ENCODE assay signal across 14 cellular contexts in the genomic region with DNA sequence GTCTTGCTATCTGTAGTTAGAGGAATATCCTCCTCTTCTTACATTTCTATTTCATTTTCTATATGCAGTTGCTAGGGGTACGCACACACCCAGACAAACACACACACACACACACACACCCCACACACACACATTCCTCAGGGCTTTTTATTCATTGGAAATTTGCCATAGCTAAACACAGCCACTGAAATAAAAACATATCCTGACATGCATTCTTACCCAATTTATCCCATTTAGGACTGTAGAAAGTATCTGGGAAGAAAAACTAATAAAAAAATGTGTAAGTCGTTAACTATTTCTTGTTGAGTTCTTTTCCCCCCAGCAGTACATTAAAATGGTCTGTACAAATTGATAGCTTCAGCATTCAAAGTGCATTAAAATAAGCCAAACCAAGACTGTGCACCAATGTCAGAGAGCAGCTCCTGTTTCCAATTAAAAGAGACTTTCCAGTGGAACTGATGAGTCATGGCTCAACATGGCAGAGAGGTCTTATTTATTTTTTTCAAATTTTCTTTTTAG.
DNase-seq lines count a peak whose midpoint lies in the region; ATAC-seq and TF ChIP-seq lines count a peak whose summit lies in the region.
"Had no signal": no experiment of that assay in that cellular context is flagged by ENCODE, and none has a peak within 500 bp of the region (broad histone marks: within the 10 kb centered on the region; RNA-seq: fewer than 3 reads in every experiment).

No MANE protein-coding gene starts in this region.

- TF ChIP-seq POLR2A in prostate gland (IDR thresholded peaks at IDR 0.05): no peak

- no peaks in the 10 kb centered on the region for H3K9me2 ChIP-seq in PC-9 (ENCODE audit: insufficient read depth)

- POLR2A ChIA-PET in A673 (lab: Charles Lee; ENCODE audit: low non-redundant PET): no interaction called here
- POLR2A ChIA-PET in HEK293 (lab: Yijun Ruan, JAX): no interaction called here
- POLR2A ChIA-PET in PC-9 (lab: Charles Lee; ENCODE audit: unreplicated experiment): no interaction called here

- H3K4me2 ChIP-seq in PC-9: no peak overlapping the region

- no peak for ATAC-seq in GM19035 (IDR thresholded peaks at IDR 0.05; ENCODE audit: unreplicated experiment)
- ATAC-seq: mucosa of descending colon, PC-3 had no signal

- H3K27me3 ChIP-seq in A673 (replicated peaks; ENCODE audit: insufficient read depth, low read depth, low read length, poor library complexity) (no peaks in the 10 kb centered on the region), prostate gland (replicated peaks; ENCODE audit: insufficient read depth) (no peaks in the 10 kb centered on the region), PC-9 (ENCODE audit: insufficient read depth, low read depth) (peaks cover 3% of the 10 kb centered on the region; the same call in 1 of the 2 replicates)

- 23% methylated on average over 2 of the region's 2 CpGs for WGBS in prostate gland

- peaks cover 1% of the 10 kb centered on the region for H3K27me3 Mint-ChIP-seq in mesothelial cell of epicardium (ENCODE audit: low read depth)
- H3K27me3 Mint-ChIP-seq: activated naive CD8-positive, alpha-beta T cell treated with anti-CD3 and anti-CD28 coated beads for 36 hours had no signal

- H3K9me3 Mint-ChIP-seq in mesothelial cell of epicardium: peaks cover 5% of the 10 kb centered on the region

- H3K4me3 Mint-ChIP-seq in mesothelial cell of epicardium: no peak overlapping the region
- H3K4me3 Mint-ChIP-seq: activated naive CD8-positive, alpha-beta T cell treated with anti-CD3 and anti-CD28 coated beads for 36 hours had no signal

- DNase-seq in A673 (ENCODE audit: low spot score) (peak; percentile 66), cardiac fibroblast (ENCODE audit: low read depth in 2 of 2) (peak; percentile 45 to 71), mesothelial cell of epicardium (ENCODE audit: low spot score in 2 of 2, unreplicated experiment in 2 of 2) (no peak), prostate gland (ENCODE audit: low spot score) (no peak), SK-N-DZ (ENCODE audit: low spot score) (no peak), PC-9 (no peak)
- DNase-seq: activated naive CD8-positive, alpha-beta T cell treated with anti-CD3 and anti-CD28 coated beads for 36 hours; mucosa of descending colon; PC-3; T1000; trophoblast cell had no signal

- H3F3A ChIP-seq in PC-9 (ENCODE audit: insufficient read depth, low read depth): no peaks in the 10 kb centered on the region

- no peaks in the 10 kb centered on the region for H3K36me3 ChIP-seq in A673 (ENCODE audit: insufficient read depth, low read length, poor library complexity, severe bottlenecking)
- no peaks in the 10 kb centered on the region for H3K36me3 ChIP-seq in HEK293 (ENCODE audit: control insufficient read depth in 2 of 2, insufficient read depth in 1 of 2, low read length in 2 of 2)
- H3K36me3 ChIP-seq in prostate gland: no peaks in the 10 kb centered on the region
- H3K36me3 ChIP-seq in PC-9 (ENCODE audit: low read depth): no peaks in the 10 kb centered on the region

- H3K4me1 ChIP-seq in A673 (ENCODE audit: insufficient read depth, low read length, poor library complexity, severe bottlenecking) (peaks cover 8% of the 10 kb centered on the region), HEK293 (ENCODE audit: control insufficient read depth, insufficient read depth, low read length) (no peaks in the 10 kb centered on the region), prostate gland (replicated peaks) (no peaks in the 10 kb centered on the region), PC-9 (replicated peaks; ENCODE audit: insufficient read depth) (no peaks in the 10 kb centered on the region)

- intact Hi-C loops in A673 (cut with micrococcal nuclease; ENCODE audit: unreplicated experiment): no loop called here
- intact Hi-C loops in prostate gland (cut with DNase I): no loop called here
- intact Hi-C loops in PC-9 (cut with micrococcal nuclease; ENCODE audit: unreplicated experiment): no loop called here

- H3K4me1 Mint-ChIP-seq in mesothelial cell of epicardium: peaks cover 16% of the 10 kb centered on the region

- H4K20me1 ChIP-seq in PC-9 (ENCODE audit: insufficient read depth): no peaks in the 10 kb centered on the region

- H3K9me3 ChIP-seq in A673 (ENCODE audit: low read depth, low read length, poor library complexity, severe bottlenecking) (no peaks in the 10 kb centered on the region), HEK293 (ENCODE audit: control insufficient read depth, insufficient read depth, low read depth, low read length) (no peaks in the 10 kb centered on the region), prostate gland (no peaks in the 10 kb centered on the region), PC-9 (ENCODE audit: insufficient read depth, low read depth) (no peaks in the 10 kb centered on the region)
- H3K9me3 ChIP-seq: mucosa of descending colon had no signal

- H3K27ac Mint-ChIP-seq in mesothelial cell of epicardium: peak overlapping the region; percentile 66
- H3K27ac Mint-ChIP-seq: activated naive CD8-positive, alpha-beta T cell treated with anti-CD3 and anti-CD28 coated beads for 36 hours had no signal

- CTCF ChIA-PET in A673 (lab: Charles Lee) (no interaction called here), HEK293 (lab: Yijun Ruan, JAX) (interaction anchor here (0.6 to 1.2 kb wide), 4 partner anchors 13 to 214 kb away, joined by 3 to 5 read pairs (median 3); no protein-coding TSS in a partner anchor), PC-9 (lab: Charles Lee) (no interaction called here)

- H3K27ac ChIP-seq in A673 (ENCODE audit: low read depth, low read length, poor library complexity, severe bottlenecking): peak overlapping the region; percentile 64
- no peak overlapping the region for H3K27ac ChIP-seq in HEK293 (ENCODE audit: extremely low read depth, low read depth, low read length)
- no peak overlapping the region for H3K27ac ChIP-seq in prostate gland
- H3K27ac ChIP-seq in PC-9: no peak overlapping the region
- H3K27ac ChIP-seq: C4-2B had no signal

- TF ChIP-seq CTCF in A673 (conservative IDR thresholded peaks at IDR 0.05; ENCODE audit: low read depth, low read length) (no peak), HEK293 (tag by site-specific recombination; IDR thresholded peaks at IDR 0.05) (no peak), cardiac fibroblast (IDR thresholded peaks at IDR 0.05; ENCODE audit: low read depth, low read length) (no peak), mesothelial cell of epicardium (IDR thresholded peaks at IDR 0.05; ENCODE audit: unreplicated experiment) (no peak), prostate gland (IDR thresholded peaks at IDR 0.05) (no peak), PC-9 (conservative IDR thresholded peaks at IDR 0.05) (no peak)

- no peaks in the 10 kb centered on the region for H3K36me3 Mint-ChIP-seq in mesothelial cell of epicardium
- H3K36me3 Mint-ChIP-seq: activated naive CD8-positive, alpha-beta T cell treated with anti-CD3 and anti-CD28 coated beads for 36 hours had no signal

- no peak overlapping the region for H3K4me3 ChIP-seq in A673 (ENCODE audit: low read depth, low read length, poor library complexity, severe bottlenecking)
- no peak overlapping the region for H3K4me3 ChIP-seq in HEK293 (ENCODE audit: low read depth, low read length)
- H3K4me3 ChIP-seq in cardiac fibroblast (replicated peaks in 1 of 2; ENCODE audit: low read depth in 2 of 2, low read length in 2 of 2): no peak overlapping the region
- H3K4me3 ChIP-seq in prostate gland: no peak overlapping the region
- no peak overlapping the region for H3K4me3 ChIP-seq in PC-9
- H3K4me3 ChIP-seq: mucosa of descending colon had no signal

- no peak overlapping the region for H2AFZ ChIP-seq in PC-9

- no TSS peak for BruUV-seq in A673 (replicated peaks; lab: Mats Ljungman, UMichigan)
- BruUV-seq in PC-9 (replicated peaks; lab: Mats Ljungman, UMichigan): no TSS peak

- no peaks in the 10 kb centered on the region for H3K79me2 ChIP-seq in PC-9 (ENCODE audit: low read depth)

TF ChIP-seq in HEK293, 187 proteins besides CTCF, POLR2A, EP300 and RAD21:
- no peak for TF ChIP-seq ZFP37 (tag by site-specific recombination; IDR thresholded peaks at IDR 0.05)
- TF ChIP-seq HOXD13 (CRISPR knock-in tag; IDR thresholded peaks at IDR 0.05; ENCODE audit: borderline replicate concordance): 0 out of 2 replicates have a peak, but pooled peaks have one; percentile 47

Comparison
In these comparisons a context has a peak if more than half of its experiments do, and no peak if none do; other contexts are left out.
1. DNase-seq: peak in A673 (single experiment) and cardiac fibroblast (2 of 2); none in mesothelial cell of epicardium (0 of 2), prostate gland (single experiment), SK-N-DZ (single experiment) and PC-9 (0 of 2).